ENCODE assay signal across 16 cellular contexts in genomic region chr18:725641-726040, GRCh38.
"Had no signal": no experiment of that assay in that cellular context is flagged by ENCODE, and none has a peak within 500 bp of the region (broad histone marks: within the 10 kb centered on the region; RNA-seq: fewer than 3 reads in every experiment).

No MANE protein-coding gene starts in this region.

- DNase-seq: activated CD4-positive, alpha-beta T cell treated with anti-CD3 and anti-CD28 coated beads for 1 hour; activated CD4-positive, alpha-beta T cell treated with anti-CD3 and anti-CD28 coated beads, Interleukin-2, amount 50 U/mL, for 4 hours; activated effector memory CD4-positive, alpha-beta T cell treated with anti-CD3 and anti-CD28 coated beads, Interleukin-2, amount 50 U/mL, for 16 hours; activated naive CD4-positive, alpha-beta T cell treated with anti-CD3 and anti-CD28 coated beads, Interleukin-2, amount 50 U/mL, for 16 hours; activated naive CD8-positive, alpha-beta T cell treated with anti-CD3 and anti-CD28 coated beads, Interleukin-2, amount 50 U/mL, for 24 hours; cortex of kidney; heart left ventricle; islet precursor cell; left cardiac atrium; midbrain; small intestine; stimulated activated CD4-positive, alpha-beta T cell treated with anti-CD3 and anti-CD28 coated beads, Interleukin-2, amount 100 ng/mL, for 24 hours; stimulated activated naive B cell treated with anti-CD40 and anti-IgM and Interleukin-4, amounts not matched to agents 10 μg/mL and 1 μg/mL and 100 μg/mL, for 72 hours had no signal

- H3K4me3 ChIP-seq: heart left ventricle, thoracic aorta had no signal

- H3K9me3 ChIP-seq: heart left ventricle, thoracic aorta had no signal

- H3K27ac ChIP-seq: heart left ventricle, parathyroid adenoma, thoracic aorta had no signal

- ATAC-seq: activated naive CD8-positive, alpha-beta T cell treated with anti-CD3 and anti-CD28 coated beads, Interleukin-2, amount 50 U/mL, for 24 hours; heart left ventricle; left cardiac atrium; sciatic nerve; stimulated activated naive B cell treated with anti-CD40 and anti-IgM and Interleukin-4, amounts not matched to agents 10 μg/mL and 1 μg/mL and 100 μg/mL, for 72 hours had no signal

- H3K27me3 ChIP-seq: heart left ventricle had no signal

- H3K4me1 ChIP-seq: heart left ventricle, parathyroid adenoma had no signal

- H3K36me3 ChIP-seq: thoracic aorta had no signal
